In the genomic region with DNA sequence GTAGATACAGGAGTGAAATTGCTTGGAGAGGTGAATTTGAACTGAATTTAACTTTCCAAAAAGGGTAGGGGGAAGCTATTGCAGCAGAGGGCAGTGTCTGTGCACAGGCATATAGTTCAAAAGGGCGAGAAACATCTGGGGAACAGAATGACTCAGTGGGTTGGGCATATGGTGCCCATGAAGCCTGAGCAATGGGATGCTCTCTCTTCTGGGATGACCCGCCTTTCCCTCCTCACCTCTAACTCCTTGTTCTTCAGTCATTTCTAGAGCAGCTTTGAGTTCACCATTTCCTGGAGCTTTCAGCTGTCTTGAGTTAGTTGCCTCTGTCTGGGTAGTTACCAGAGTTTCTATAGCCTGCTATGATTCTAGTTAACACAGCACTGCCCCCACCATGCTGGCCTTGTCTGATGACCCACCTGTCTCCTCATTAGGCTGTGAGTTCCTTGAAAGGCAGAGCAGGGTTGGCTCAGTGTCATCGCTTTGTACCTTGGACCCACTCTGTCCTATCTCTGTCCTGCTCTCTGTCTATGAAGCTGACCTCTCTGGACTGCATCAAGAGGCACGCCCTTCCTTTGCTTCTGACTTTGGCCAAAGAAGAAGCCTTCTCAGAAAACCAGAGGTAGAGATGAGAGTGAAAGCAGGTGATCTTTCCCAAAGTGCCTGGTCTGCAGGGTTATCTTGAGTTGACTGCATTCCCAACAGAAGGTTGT, we compare ENCODE assay signal across 26 cellular contexts.
"Had no signal": no experiment of that assay in that cellular context is flagged by ENCODE, and none has a peak within 500 bp of the region (broad histone marks: within the 10 kb centered on the region; RNA-seq: fewer than 3 reads in every experiment).

No MANE protein-coding gene starts in this region.

- H3K27me3 Mint-ChIP-seq: activated CD4-positive, alpha-beta memory T cell treated with anti-CD3 and anti-CD28 coated beads, Interleukin-2, amount 10 ng/mL, durations not matched to agents 7 days and 5 days; activated CD4-positive, alpha-beta T cell treated with anti-CD3 and anti-CD28 coated beads, Interleukin-2, amount 10 ng/mL, durations not matched to agents 7 days and 5 days; activated T-cell treated with anti-CD3 and anti-CD28 coated beads, Interleukin-2, amount 50 U/mL, for 24 hours; central memory CD8-positive, alpha-beta T cell; dendritic cell treated with granulocyte-macrophage colony-stimulating factor and Interleukin-4, amounts not matched to agents 40 ng/mL and 50 ng/mL, for 4 days; naive thymus-derived CD4-positive, alpha-beta T cell; stimulated activated naive CD8-positive, alpha-beta T cell treated with anti-CD3 and anti-CD28 coated beads, Interleukin-15, amount 100 ng/mL, for 72 hours had no signal

- H3K4me3 ChIP-seq: esophagus squamous epithelium, gastrocnemius medialis, ovary, right lobe of liver, skin epidermis had no signal

- ATAC-seq: gastrocnemius medialis; naive thymus-derived CD4-positive, alpha-beta T cell; right lobe of liver; stimulated activated effector memory CD8-positive, alpha-beta T cell treated with anti-CD3 and anti-CD28 coated beads, Interleukin-12 subunit alpha, Interleukin-12 subunit beta, amount 100 ng/mL, for 72 hours; stimulated activated naive CD8-positive, alpha-beta T cell treated with anti-CD3 and anti-CD28 coated beads, Interleukin-15, amount 100 ng/mL, for 72 hours had no signal

- H3K4me1 Mint-ChIP-seq: activated CD4-positive, alpha-beta memory T cell treated with anti-CD3 and anti-CD28 coated beads, Interleukin-2, amount 10 ng/mL, durations not matched to agents 7 days and 5 days; activated CD4-positive, alpha-beta T cell treated with anti-CD3 and anti-CD28 coated beads, Interleukin-2, amount 10 ng/mL, durations not matched to agents 7 days and 5 days; central memory CD8-positive, alpha-beta T cell; mesothelial cell of epicardium; naive thymus-derived CD4-positive, alpha-beta T cell; stimulated activated effector memory CD8-positive, alpha-beta T cell treated with anti-CD3 and anti-CD28 coated beads, Interleukin-12 subunit alpha, Interleukin-12 subunit beta, amount 100 ng/mL, for 72 hours; stimulated activated naive CD8-positive, alpha-beta T cell treated with anti-CD3 and anti-CD28 coated beads, Interleukin-15, amount 100 ng/mL, for 72 hours had no signal

- FAIRE-seq: bronchial epithelial cell, kidney had no signal

- H3K9me3 Mint-ChIP-seq: activated T-cell treated with anti-CD3 and anti-CD28 coated beads, Interleukin-2, amount 50 U/mL, for 24 hours; activated T-helper 2 cell treated with anti-CD3 and anti-CD28 coated beads, Interferon-gamma antibody, Interleukin-2, Interleukin-4, amounts not matched to agents 10 μg/mL and 5 μg/mL and 100 μg/mL, durations not matched to agents 14 hours and 24 hours and 36 hours; central memory CD8-positive, alpha-beta T cell; dendritic cell treated with granulocyte-macrophage colony-stimulating factor and Interleukin-4, amounts not matched to agents 40 ng/mL and 50 ng/mL, for 4 days; mesothelial cell of epicardium had no signal

- DNase-seq: activated CD4-positive, alpha-beta memory T cell treated with anti-CD3 and anti-CD28 coated beads, Interleukin-2, amount 10 ng/mL, durations not matched to agents 7 days and 5 days; activated CD4-positive, alpha-beta T cell treated with anti-CD3 and anti-CD28 coated beads for 1 hour; activated CD4-positive, alpha-beta T cell treated with anti-CD3 and anti-CD28 coated beads, Interleukin-2, amount 10 ng/mL, durations not matched to agents 7 days and 5 days; activated CD8-positive, alpha-beta memory T cell treated with anti-CD3 and anti-CD28 coated beads, Interleukin-2, amount 50 U/mL, for 48 hours; activated T-cell treated with anti-CD3 and anti-CD28 coated beads, Interleukin-2, amount 50 U/mL, for 24 hours; endodermal cell; esophagus squamous epithelium; gastrocnemius medialis; glutamatergic neuron; kidney; naive thymus-derived CD4-positive, alpha-beta T cell; ovary; right lobe of liver; stimulated activated CD4-positive, alpha-beta T cell treated with anti-CD3 and anti-CD28 coated beads, Interleukin-4, amount 100 ng/mL, for 24 hours; stimulated activated naive CD8-positive, alpha-beta T cell treated with anti-CD3 and anti-CD28 coated beads, Interleukin-15, amount 100 ng/mL, for 72 hours; substantia nigra; T-helper 2 cell had no signal

- H3K4me3 Mint-ChIP-seq: activated CD4-positive, alpha-beta memory T cell treated with anti-CD3 and anti-CD28 coated beads, Interleukin-2, amount 10 ng/mL, durations not matched to agents 7 days and 5 days; activated CD4-positive, alpha-beta T cell treated with anti-CD3 and anti-CD28 coated beads, Interleukin-2, amount 10 ng/mL, durations not matched to agents 7 days and 5 days; activated T-cell treated with anti-CD3 and anti-CD28 coated beads, Interleukin-2, amount 50 U/mL, for 24 hours; central memory CD8-positive, alpha-beta T cell; dendritic cell treated with granulocyte-macrophage colony-stimulating factor and Interleukin-4, amounts not matched to agents 40 ng/mL and 50 ng/mL, for 4 days; endodermal cell; mesothelial cell of epicardium; naive thymus-derived CD4-positive, alpha-beta T cell; stimulated activated effector memory CD8-positive, alpha-beta T cell treated with anti-CD3 and anti-CD28 coated beads, Interleukin-12 subunit alpha, Interleukin-12 subunit beta, amount 100 ng/mL, for 72 hours; stimulated activated naive CD8-positive, alpha-beta T cell treated with anti-CD3 and anti-CD28 coated beads, Interleukin-15, amount 100 ng/mL, for 72 hours had no signal

- H3K36me3 ChIP-seq: esophagus squamous epithelium, gastrocnemius medialis, ovary, right lobe of liver had no signal

- H3K27me3 ChIP-seq: esophagus squamous epithelium, gastrocnemius medialis, ovary, right lobe of liver had no signal

- H3K9me3 ChIP-seq: esophagus squamous epithelium, gastrocnemius medialis, ovary, right lobe of liver had no signal

- H3K27ac Mint-ChIP-seq: activated CD4-positive, alpha-beta memory T cell treated with anti-CD3 and anti-CD28 coated beads, Interleukin-2, amount 10 ng/mL, durations not matched to agents 7 days and 5 days; activated CD4-positive, alpha-beta T cell treated with anti-CD3 and anti-CD28 coated beads, Interleukin-2, amount 10 ng/mL, durations not matched to agents 7 days and 5 days; activated naive CD4-positive, alpha-beta T cell treated with anti-CD3 and anti-CD28 coated beads, Interleukin-2, amount 50 U/mL, for 72 hours; activated T-cell treated with anti-CD3 and anti-CD28 coated beads, Interleukin-2, amount 50 U/mL, for 24 hours; activated T-helper 2 cell treated with anti-CD3 and anti-CD28 coated beads, Interferon-gamma antibody, Interleukin-2, Interleukin-4, amounts not matched to agents 10 μg/mL and 5 μg/mL and 100 μg/mL, durations not matched to agents 14 hours and 24 hours and 36 hours; dendritic cell treated with granulocyte-macrophage colony-stimulating factor and Interleukin-4, amounts not matched to agents 40 ng/mL and 50 ng/mL, for 4 days; endodermal cell; mesothelial cell of epicardium; naive thymus-derived CD4-positive, alpha-beta T cell; progenitor cell of endocrine pancreas; stimulated activated effector memory CD8-positive, alpha-beta T cell treated with anti-CD3 and anti-CD28 coated beads, Interleukin-12 subunit alpha, Interleukin-12 subunit beta, amount 100 ng/mL, for 72 hours; stimulated activated naive CD8-positive, alpha-beta T cell treated with anti-CD3 and anti-CD28 coated beads, Interleukin-15, amount 100 ng/mL, for 72 hours had no signal

- H3K4me1 ChIP-seq: esophagus squamous epithelium, gastrocnemius medialis, right lobe of liver had no signal

- H3K36me3 Mint-ChIP-seq: activated naive CD4-positive, alpha-beta T cell treated with anti-CD3 and anti-CD28 coated beads, Interleukin-2, amount 50 U/mL, for 72 hours; mesothelial cell of epicardium; naive thymus-derived CD4-positive, alpha-beta T cell; stimulated activated effector memory CD8-positive, alpha-beta T cell treated with anti-CD3 and anti-CD28 coated beads, Interleukin-12 subunit alpha, Interleukin-12 subunit beta, amount 100 ng/mL, for 72 hours had no signal

- H3K27ac ChIP-seq: esophagus squamous epithelium, gastrocnemius medialis, ovary, right lobe of liver, skin epidermis had no signal
